ENCODE assay signal across 11 cellular contexts in the genomic region with DNA sequence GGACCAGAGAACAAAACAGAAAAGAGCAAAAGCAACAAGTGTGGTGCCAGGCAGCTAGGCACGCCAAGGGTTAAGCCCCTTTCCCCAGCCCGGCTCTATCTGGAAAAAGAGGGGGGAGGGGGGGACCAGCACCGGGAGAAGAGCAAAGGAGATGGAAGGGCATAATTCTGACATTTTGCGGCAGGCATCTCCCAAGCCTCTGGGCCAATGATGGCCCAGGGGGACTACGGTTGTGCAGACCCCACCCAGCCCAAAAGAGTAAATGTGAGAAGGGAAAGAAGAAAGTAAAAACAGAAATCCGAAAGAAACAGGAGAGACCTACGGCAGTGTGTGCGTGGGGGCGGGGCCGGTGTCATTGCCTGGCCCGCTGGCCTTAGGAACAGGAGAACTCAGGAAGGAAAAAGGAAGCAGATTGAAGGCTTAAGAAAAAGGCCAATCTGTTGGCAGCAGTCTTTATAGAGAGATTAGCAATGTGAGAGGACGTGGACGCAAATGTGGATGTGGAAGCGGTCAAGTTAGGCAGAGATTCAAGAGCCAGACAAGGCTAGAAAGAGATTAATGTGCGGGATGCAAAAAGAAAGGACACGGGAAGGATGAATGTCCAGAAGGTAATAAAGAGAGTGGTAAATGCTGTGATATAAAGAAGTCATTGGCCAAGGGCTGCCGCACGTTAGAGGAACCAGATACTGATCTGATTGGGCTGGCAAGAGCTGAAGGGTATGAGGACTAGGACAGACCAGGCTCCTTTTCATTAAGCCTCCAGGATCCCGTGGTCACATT. TPM values are rescaled to one million over a fixed set of nuclear protein-coding genes. Genes with fewer than 3 reads are reported as not detected.
DNase-seq lines count a peak whose midpoint lies in the region; ATAC-seq and TF ChIP-seq lines count a peak whose summit lies in the region.
"Had no signal": no experiment of that assay in that cellular context is flagged by ENCODE, and none has a peak within 500 bp of the region (broad histone marks: within the 10 kb centered on the region; RNA-seq: fewer than 3 reads in every experiment).

No MANE protein-coding gene starts in this region.

- H3K9ac ChIP-seq in endocrine pancreas (ENCODE audit: control insufficient read depth, insufficient read depth, low read length) = peak overlapping the region; percentile 1

- H3K4me1 ChIP-seq in endocrine pancreas (ENCODE audit: control insufficient read depth, insufficient read depth, low read length) = no peaks in the 10 kb centered on the region
- peaks cover 0 to 7% of the 10 kb centered on the region in 2 donors for H3K4me1 ChIP-seq in lung (ENCODE audit: control insufficient read depth in 2 of 2, insufficient read depth in 2 of 2, low read length in 2 of 2)
- peaks cover 0 to 15% of the 10 kb centered on the region in 2 donors for H3K4me1 ChIP-seq in thyroid gland

- H3K36me3 ChIP-seq in endocrine pancreas (ENCODE audit: control insufficient read depth, insufficient read depth, low read length) = no peaks in the 10 kb centered on the region
- H3K36me3 ChIP-seq in lung (ENCODE audit: control insufficient read depth in 2 of 2, insufficient read depth in 2 of 2, low read length in 2 of 2) = no peaks in the 10 kb centered on the region
- H3K36me3 ChIP-seq in thyroid gland = no peaks in the 10 kb centered on the region

- H3K9me3 Mint-ChIP-seq in T-cell = peaks cover 0 to 5% (median 0%) of the 10 kb centered on the region in 3 donors

- H3K27me3 ChIP-seq in endocrine pancreas (ENCODE audit: control insufficient read depth, insufficient read depth, low read length) (no peaks in the 10 kb centered on the region), lung (ENCODE audit: control insufficient read depth, insufficient read depth) (no peaks in the 10 kb centered on the region), thyroid gland (no peaks in the 10 kb centered on the region)

- no peak overlapping the region for H3K27ac ChIP-seq in lung (ENCODE audit: low read depth in 1 of 2, low read length in 1 of 2)
- no peak overlapping the region for H3K27ac ChIP-seq in thyroid gland

- H3K27ac Mint-ChIP-seq in T-cell = no peak overlapping the region

- TF ChIP-seq CTCF in lung (IDR thresholded peaks at IDR 0.05; ENCODE audit: control extremely low read depth, extremely low read depth) = no peak
- TF ChIP-seq CTCF in thyroid gland (IDR thresholded peaks at IDR 0.05) = no peak

- no peak overlapping the region for H3K4me3 Mint-ChIP-seq in T-cell

- H3K36me3 Mint-ChIP-seq in T-cell = no peaks in the 10 kb centered on the region

- CTCF ChIA-PET in T-cell (lab: Charles Lee) = no interaction called here

- WGBS in lung, 2 donors = 4 to 11% methylated on average over 19 of the region's 19 CpGs
- WGBS in thyroid gland, 2 donors = 13 to 14% methylated on average over 19 of the region's 19 CpGs

- no peaks in the 10 kb centered on the region for H3K4me1 Mint-ChIP-seq in T-cell

- H3K9me3 ChIP-seq in endocrine pancreas (ENCODE audit: control insufficient read depth, low read length) (no peaks in the 10 kb centered on the region), lung (ENCODE audit: control insufficient read depth in 2 of 2, insufficient read depth in 1 of 2, low read length in 1 of 2) (peaks cover 0 to under 1% of the 10 kb centered on the region in 2 donors), thyroid gland (no peaks in the 10 kb centered on the region)

- no peak for TF ChIP-seq POLR2A in thyroid gland (IDR thresholded peaks at IDR 0.05)

- POLR2A ChIA-PET in T-cell (lab: Charles Lee) = no interaction called here

- peaks cover 33 to 42% of the 10 kb centered on the region in 2 donors for H3K27me3 Mint-ChIP-seq in T-cell

- H3K4me3 ChIP-seq in endocrine pancreas (ENCODE audit: control insufficient read depth, insufficient read depth, low read length) (no peak overlapping the region), lung (no peak overlapping the region), thyroid gland (replicated peaks in 1 of 3) (no peak overlapping the region)

- intact Hi-C loops in thyroid gland (cut with DNase I) = no loop called here

- ATAC-seq in lung (ENCODE audit: insufficient read depth, low FRiP score) = peak; percentile 19
- ATAC-seq in T-cell (replicated peaks in 1 of 4) = no peak
- ATAC-seq in GM21723 (IDR thresholded peaks at IDR 0.05; ENCODE audit: unreplicated experiment) = no peak

- DNase-seq in MV-4-11 (lab: John Stamatoyannopoulos, UW) (peak; percentile 45), lung (ENCODE audit: low spot score) (no peak), thyroid gland (peak; percentile 20 to 26), NCI-H1105 treated with DMSO at 0.1 percent for 48 hours (lab: John Stamatoyannopoulos, UW) (no peak), T-cell (no peak)
- no peak for DNase-seq in activated effector memory CD4-positive, alpha-beta T cell treated with anti-CD3 and anti-CD28 coated beads, Interleukin-2, amount 50 U/mL, for 16 hours
- DNase-seq: activated naive CD4-positive, alpha-beta T cell; hippocampal formation; SW 1271 had no signal

RNA-seq across cellular contexts. Expression of gene DHRS2, which starts 59.2 kb away (rescaled TPM):
- total RNA-seq in lung = under 1 TPM; 0.17 to 0.67 TPM
- under 1 TPM; 0.08 to 0.55 TPM for polyA plus RNA-seq in lung
- total RNA-seq in thyroid gland = not detected
- total RNA-seq in T-cell = under 1 TPM in 4 of 5 donors, not detected in 1; 0.19 to 0.82 (median 0.52) TPM

Comparison
In these comparisons a context has a peak if more than half of its experiments do, and no peak if none do; other contexts are left out.
1. DNase-seq: peak in MV-4-11 (single experiment) and thyroid gland (2 of 2); none in lung (single experiment), activated effector memory CD4-positive, alpha-beta T cell treated with anti-CD3 and anti-CD28 coated beads, Interleukin-2, amount 50 U/mL, for 16 hours (single experiment), NCI-H1105 treated with DMSO at 0.1 percent for 48 hours (single experiment) and T-cell (0 of 34).